Comparison of ENCODE assay signal across 22 cellular contexts in the genomic region with DNA sequence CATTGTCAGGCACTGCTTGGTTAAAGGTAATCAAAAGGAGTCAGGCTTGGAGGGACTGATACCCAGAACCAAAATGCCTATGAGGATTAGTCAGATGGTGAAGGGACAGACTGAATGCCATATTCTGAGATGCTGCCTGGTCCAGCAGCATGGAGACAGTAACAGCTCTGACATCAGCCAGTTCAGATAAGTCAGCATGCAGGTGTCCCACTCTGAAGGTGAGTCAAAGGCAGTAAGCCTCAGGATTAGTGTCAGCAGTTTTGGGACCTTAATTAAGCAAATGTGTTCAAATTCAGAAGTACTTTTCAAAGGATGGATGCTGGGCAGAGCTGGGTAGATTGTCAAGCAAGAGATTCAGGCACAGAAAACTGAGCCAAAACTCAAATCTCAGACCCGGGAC.
DNase-seq lines count a peak whose midpoint lies in the region; ATAC-seq, FAIRE-seq and TF ChIP-seq lines count a peak whose summit lies in the region.
"Had no signal": no experiment of that assay in that cellular context is flagged by ENCODE, and none has a peak within 500 bp of the region (broad histone marks: within the 10 kb centered on the region; RNA-seq: fewer than 3 reads in every experiment).

No MANE protein-coding gene starts in this region.

- no peak overlapping the region for H3K9ac ChIP-seq in MM.1S (ENCODE audit: low read length)
- H3K9ac ChIP-seq: BLaER1 treated with 17β-estradiol and CSF1 and Interleukin-3, amounts not matched to agents 10 nM and 100 nM had no signal

- H3K27ac ChIP-seq in MM.1S (ENCODE audit: low read length) (peak overlapping the region; percentile 62), foreskin keratinocyte (no peak overlapping the region)
- H3K27ac ChIP-seq: 22Rv1; A549; BLaER1 treated with 17β-estradiol and CSF1 and Interleukin-3, amounts not matched to agents 10 nM and 100 nM; C4-2B had no signal

- H3K9me3 ChIP-seq in MM.1S (replicated peaks; ENCODE audit: insufficient read depth, low read length) = no peaks in the 10 kb centered on the region
- H3K9me3 ChIP-seq: A549; BLaER1 treated with 17β-estradiol and CSF1 and Interleukin-3, amounts not matched to agents 10 nM and 100 nM; Caco-2 had no signal

- H3K4me1 ChIP-seq in MM.1S (ENCODE audit: low read length) (peaks cover 22% of the 10 kb centered on the region), foreskin keratinocyte (peaks cover 4% of the 10 kb centered on the region)
- H3K4me1 ChIP-seq: A549, Caco-2 had no signal

- no peak overlapping the region for H2AFZ ChIP-seq in MM.1S (ENCODE audit: low read length)

- peak overlapping the region; percentile 28; the same call in 1 of the 2 replicates for H3K4me2 ChIP-seq in MM.1S (ENCODE audit: low read depth, low read length)
- H3K4me2 ChIP-seq: A549; BLaER1 treated with 17β-estradiol and CSF1 and Interleukin-3, amounts not matched to agents 10 nM and 100 nM had no signal

- TF ChIP-seq CTCF in MM.1S (IDR thresholded peaks at IDR 0.05; ENCODE audit: low read length) (no peak), bronchial epithelial cell (IDR thresholded peaks at IDR 0.05; ENCODE audit: insufficient read depth, low read length, severe bottlenecking) (no peak), foreskin keratinocyte (conservative IDR thresholded peaks at IDR 0.05) (no peak), type B pancreatic cell (conservative IDR thresholded peaks at IDR 0.05) (no peak)

- no peaks in the 10 kb centered on the region for H3K9me2 ChIP-seq in MM.1S (replicated peaks; ENCODE audit: insufficient read depth, low read length)

- H3K9me3 Mint-ChIP-seq in type B pancreatic cell = no peaks in the 10 kb centered on the region
- H3K9me3 Mint-ChIP-seq: CD4-positive, alpha-beta T cell; CD8-positive, alpha-beta T cell had no signal

- no peaks in the 10 kb centered on the region for H3K79me2 ChIP-seq in MM.1S (ENCODE audit: low read length)

- no peaks in the 10 kb centered on the region; the same call in 1 of the 2 replicates for H3F3A ChIP-seq in MM.1S (ENCODE audit: insufficient read depth, low read length)

- peak; percentile 35 for ATAC-seq in foreskin keratinocyte
- ATAC-seq: A549; CD8-positive, alpha-beta T cell had no signal

- H3K27ac Mint-ChIP-seq in type B pancreatic cell = no peak overlapping the region
- H3K27ac Mint-ChIP-seq: B cell; CD4-positive, alpha-beta T cell; CD8-positive, alpha-beta T cell had no signal

- DNase-seq in MM.1S (peak; percentile 83), bronchial epithelial cell (ENCODE audit: low read depth) (no peak), foreskin keratinocyte (no peak), NCI-H1436 (lab: John Stamatoyannopoulos, UW) (no peak), type B pancreatic cell (ENCODE audit: extremely low spot score, unreplicated experiment) (no peak), AG08395 (ENCODE audit: low spot score) (no peak)
- DNase-seq: AML-193; Caco-2; Calu3; CD4-positive, alpha-beta T cell; CD8-positive, alpha-beta T cell; DMS79 treated with DMSO at 0.1 percent for 48 hours; GF-D8 had no signal

- H4K20me1 ChIP-seq in MM.1S (ENCODE audit: insufficient read depth, low read length) = no peaks in the 10 kb centered on the region
- H4K20me1 ChIP-seq: BLaER1 treated with 17β-estradiol and CSF1 and Interleukin-3, amounts not matched to agents 10 nM and 100 nM had no signal

- no peaks in the 10 kb centered on the region for H3K27me3 Mint-ChIP-seq in type B pancreatic cell

- no peaks in the 10 kb centered on the region for H3K36me3 ChIP-seq in MM.1S (replicated peaks; ENCODE audit: insufficient read depth, low read length)
- no peaks in the 10 kb centered on the region for H3K36me3 ChIP-seq in bronchial epithelial cell (ENCODE audit: control insufficient read depth, insufficient read depth, low read length)
- H3K36me3 ChIP-seq: BLaER1 treated with 17β-estradiol and CSF1 and Interleukin-3, amounts not matched to agents 10 nM and 100 nM had no signal

- peak; percentile 23 for FAIRE-seq in bronchial epithelial cell (lab: Jason Lieb, UNC)
- FAIRE-seq: A549, D721Med, G401.6, GM12891, GM19239 had no signal

- H3K4me3 Mint-ChIP-seq in type B pancreatic cell = no peak overlapping the region
- H3K4me3 Mint-ChIP-seq: B cell; CD4-positive, alpha-beta T cell; CD8-positive, alpha-beta T cell had no signal

- H3K27me3 ChIP-seq in MM.1S (replicated peaks; ENCODE audit: insufficient read depth, low read length) (no peaks in the 10 kb centered on the region), bronchial epithelial cell (ENCODE audit: control insufficient read depth, insufficient read depth, low read length) (peaks cover 2% of the 10 kb centered on the region), foreskin keratinocyte (no peaks in the 10 kb centered on the region)
- H3K27me3 ChIP-seq: BLaER1 treated with 17β-estradiol and CSF1 and Interleukin-3, amounts not matched to agents 10 nM and 100 nM had no signal

- H3K4me3 ChIP-seq in MM.1S (ENCODE audit: low read length) (no peak overlapping the region), bronchial epithelial cell (ENCODE audit: low read depth, low read length) (no peak overlapping the region)
- H3K4me3 ChIP-seq: A549; BLaER1 treated with 17β-estradiol and CSF1 and Interleukin-3, amounts not matched to agents 10 nM and 100 nM had no signal

- H3K36me3 Mint-ChIP-seq in type B pancreatic cell = no peaks in the 10 kb centered on the region
- H3K36me3 Mint-ChIP-seq: CD8-positive, alpha-beta T cell had no signal

- no peaks in the 10 kb centered on the region for H3K4me1 Mint-ChIP-seq in type B pancreatic cell (ENCODE audit: unreplicated experiment)
- H3K4me1 Mint-ChIP-seq: B cell had no signal
